Comparison of ENCODE assay signal across 13 cellular contexts in the genomic region with DNA sequence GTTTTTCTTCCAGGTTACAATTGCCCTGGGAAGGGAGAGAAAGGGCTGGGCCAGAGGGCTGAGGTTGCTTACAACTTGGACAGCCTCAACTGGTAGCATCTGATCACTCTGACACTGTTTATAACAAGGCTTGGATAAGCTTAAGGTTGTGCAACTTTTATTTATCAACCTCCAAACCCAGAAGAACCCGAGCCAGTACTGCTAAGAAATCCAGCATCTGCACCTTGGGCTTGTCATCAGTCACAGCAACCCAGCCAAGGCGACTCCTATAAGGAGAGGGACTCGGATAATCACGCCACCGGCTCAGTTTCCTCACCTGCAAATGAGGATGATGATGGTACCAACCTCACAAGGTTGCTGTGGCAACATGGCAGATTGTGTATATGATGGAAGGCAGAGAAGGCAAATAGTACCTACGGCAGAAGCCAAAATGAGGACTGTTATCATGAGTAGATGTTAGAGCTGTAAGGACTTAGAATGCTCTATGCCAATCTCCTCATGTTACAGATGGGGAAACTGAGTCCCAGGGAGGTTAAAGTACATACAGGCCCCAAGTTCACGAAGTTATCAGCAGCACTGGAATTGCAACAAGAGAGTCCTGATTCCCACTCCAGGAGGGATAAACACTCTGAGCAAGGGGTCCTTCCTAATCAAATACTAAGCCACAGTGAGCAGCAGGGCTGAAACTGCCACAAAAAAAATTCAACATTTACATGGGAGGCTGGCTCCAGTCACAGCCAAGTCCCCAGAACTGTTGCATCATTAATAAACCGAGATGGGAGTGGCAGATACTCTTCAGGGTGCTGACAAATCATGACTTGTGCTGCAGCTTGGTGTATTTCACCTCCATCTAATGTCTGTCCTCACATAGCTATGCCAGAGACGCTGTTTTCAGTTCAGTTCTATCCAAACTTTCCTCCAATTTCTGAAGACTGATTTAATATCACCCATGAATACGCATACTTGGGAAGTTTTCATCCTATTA. TPM values are rescaled to one million over a fixed set of nuclear protein-coding genes. Genes with fewer than 3 reads are reported as not detected.
DNase-seq lines count a peak whose midpoint lies in the region; ATAC-seq and TF ChIP-seq lines count a peak whose summit lies in the region.
"Had no signal": no experiment of that assay in that cellular context is flagged by ENCODE, and none has a peak within 500 bp of the region (broad histone marks: within the 10 kb centered on the region; RNA-seq: fewer than 3 reads in every experiment).

No MANE protein-coding gene starts in this region.

- peak; percentile 30 for DNase-seq in AG08395 (ENCODE audit: low spot score)
- DNase-seq in NCI-H69 (lab: John Stamatoyannopoulos, UW) = peak; percentile 19
- no peak for DNase-seq in esophagus squamous epithelium (lab: John Stamatoyannopoulos, UW)
- no peak for DNase-seq in omental fat pad (ENCODE audit: low spot score)
- DNase-seq in DMS53 treated with DMSO at 0.1 percent for 48 hours (lab: John Stamatoyannopoulos, UW; ENCODE audit: unreplicated experiment) = no peak
- no peak for DNase-seq in NOMO-1 (lab: John Stamatoyannopoulos, UW; ENCODE audit: unreplicated experiment in 2 of 2)
- no peak for DNase-seq in Caco-2
- DNase-seq in NCI-H146 treated with DMSO at 0.1 percent for 48 hours (lab: John Stamatoyannopoulos, UW; ENCODE audit: unreplicated experiment) = no peak
- DNase-seq: BE2C; effector memory CD8-positive, alpha-beta T cell; stimulated activated naive B cell treated with anti-CD40 and anti-IgM and Interleukin-4, amounts not matched to agents 10 μg/mL and 1 μg/mL and 100 μg/mL, for 72 hours; WERI-Rb-1 had no signal

- no TSS peak for BruUV-seq in Caco-2 (replicated peaks; lab: Mats Ljungman, UMichigan)

- no peaks in the 10 kb centered on the region for H3K27me3 Mint-ChIP-seq in Caco-2 (ENCODE audit: insufficient read depth, unreplicated experiment)

- no peak overlapping the region for H3K4me3 ChIP-seq in esophagus squamous epithelium
- no peak overlapping the region for H3K4me3 ChIP-seq in Caco-2 (ENCODE audit: low read depth, low read length)
- H3K4me3 ChIP-seq: skin epidermis had no signal

- POLR2A ChIA-PET in Caco-2 (lab: Charles Lee) = no interaction called here

- peak overlapping the region; percentile 28 to 85 (median 73) for H3K27ac ChIP-seq in esophagus squamous epithelium
- H3K27ac ChIP-seq: WERI-Rb-1 had no signal

- ATAC-seq in omental fat pad (ENCODE audit: low FRiP score) = peak; percentile 39

- H3K4me3 Mint-ChIP-seq in Caco-2 (ENCODE audit: unreplicated experiment) = no peak overlapping the region
- H3K4me3 Mint-ChIP-seq: stimulated activated naive B cell treated with anti-CD40 and anti-IgM and Interleukin-4, amounts not matched to agents 10 μg/mL and 1 μg/mL and 100 μg/mL, for 72 hours had no signal

- no peaks in the 10 kb centered on the region for H3K9me3 ChIP-seq in esophagus squamous epithelium
- no peaks in the 10 kb centered on the region for H3K9me3 ChIP-seq in Caco-2
- H3K9me3 ChIP-seq: BE2C had no signal

- WGBS in esophagus squamous epithelium, 2 donors = 58% methylated on average over 8 to 10 of the region's 10 CpGs

- H3K4me1 ChIP-seq in esophagus squamous epithelium = peaks cover 11 to 79% (median 46%) of the 10 kb centered on the region in 3 donors
- H3K4me1 ChIP-seq in Caco-2 = peaks cover 36% of the 10 kb centered on the region
- H3K4me1 ChIP-seq: BE2C had no signal

- peaks cover 4% of the 10 kb centered on the region for H3K36me3 Mint-ChIP-seq in Caco-2 (ENCODE audit: insufficient read depth, unreplicated experiment)
- H3K36me3 Mint-ChIP-seq: stimulated activated naive B cell treated with anti-CD40 and anti-IgM and Interleukin-4, amounts not matched to agents 10 μg/mL and 1 μg/mL and 100 μg/mL, for 72 hours had no signal

- peaks cover 0 to 61% (median 0%) of the 10 kb centered on the region in 4 donors for H3K27me3 ChIP-seq in esophagus squamous epithelium
- H3K27me3 ChIP-seq in Caco-2 (replicated peaks; ENCODE audit: control insufficient read depth, insufficient read depth, low read length) = no peaks in the 10 kb centered on the region
- H3K27me3 ChIP-seq: BE2C had no signal

- peaks cover 34% of the 10 kb centered on the region for H3K4me1 Mint-ChIP-seq in Caco-2 (ENCODE audit: low read depth, unreplicated experiment)

- CTCF ChIA-PET in Caco-2 (lab: Charles Lee) = interaction anchor here (0.5 kb wide), 1 partner anchor 145 kb away, joined by 3 read pairs; no protein-coding TSS in a partner anchor

- no peak for TF ChIP-seq CTCF in esophagus squamous epithelium (IDR thresholded peaks at IDR 0.05)
- no peak for TF ChIP-seq CTCF in omental fat pad (IDR thresholded peaks at IDR 0.05)
- TF ChIP-seq CTCF in Caco-2 (IDR thresholded peaks at IDR 0.05; ENCODE audit: insufficient read depth in 1 of 2, low read depth in 1 of 2, low read length in 1 of 2, severe bottlenecking in 1 of 2, unreplicated experiment in 1 of 2) = no peak

- H3K27ac Mint-ChIP-seq in Caco-2 (ENCODE audit: unreplicated experiment) = no peak overlapping the region
- H3K27ac Mint-ChIP-seq: stimulated activated naive B cell treated with anti-CD40 and anti-IgM and Interleukin-4, amounts not matched to agents 10 μg/mL and 1 μg/mL and 100 μg/mL, for 72 hours had no signal

- H3K36me3 ChIP-seq in esophagus squamous epithelium (no peaks in the 10 kb centered on the region), Caco-2 (ENCODE audit: control insufficient read depth, insufficient read depth, low read length) (no peaks in the 10 kb centered on the region)
- H3K36me3 ChIP-seq: BE2C, WERI-Rb-1 had no signal

- intact Hi-C loops in esophagus squamous epithelium (cut with DNase I) (no loop called here), Caco-2 (cut with micrococcal nuclease; ENCODE audit: unreplicated experiment) (no loop called here)

- H3K9me3 Mint-ChIP-seq in Caco-2 (ENCODE audit: unreplicated experiment) = no peaks in the 10 kb centered on the region
- H3K9me3 Mint-ChIP-seq: effector memory CD8-positive, alpha-beta T cell; stimulated activated naive B cell treated with anti-CD40 and anti-IgM and Interleukin-4, amounts not matched to agents 10 μg/mL and 1 μg/mL and 100 μg/mL, for 72 hours had no signal

- TF ChIP-seq POLR2A in esophagus squamous epithelium (IDR thresholded peaks at IDR 0.05) = no peak

RNA-seq across cellular contexts. Expression of gene NUAK1, which starts 24.4 kb away (rescaled TPM):
- total RNA-seq in esophagus squamous epithelium (1 to 10 TPM; 1.1 to 5.1 (median 2.3) TPM), omental fat pad (10 to 100 TPM in 3 of 4 donors, 1 to 10 TPM in 1; 6.8 to 47.3 (median 21.0) TPM), Caco-2 (2022) (3.7 and 4.2 TPM in 2 replicates)

Comparison
In these comparisons a context has a peak if more than half of its experiments do, and no peak if none do; other contexts are left out.
1. DNase-seq: peak in AG08395 (single experiment) and NCI-H69 (single experiment); none in esophagus squamous epithelium (single experiment), omental fat pad (single experiment), DMS53 treated with DMSO at 0.1 percent for 48 hours (single experiment), NOMO-1 (0 of 2), Caco-2 (0 of 2) and NCI-H146 treated with DMSO at 0.1 percent for 48 hours (single experiment).